8 cellular contexts compared by ENCODE assay signal in the genomic region with DNA sequence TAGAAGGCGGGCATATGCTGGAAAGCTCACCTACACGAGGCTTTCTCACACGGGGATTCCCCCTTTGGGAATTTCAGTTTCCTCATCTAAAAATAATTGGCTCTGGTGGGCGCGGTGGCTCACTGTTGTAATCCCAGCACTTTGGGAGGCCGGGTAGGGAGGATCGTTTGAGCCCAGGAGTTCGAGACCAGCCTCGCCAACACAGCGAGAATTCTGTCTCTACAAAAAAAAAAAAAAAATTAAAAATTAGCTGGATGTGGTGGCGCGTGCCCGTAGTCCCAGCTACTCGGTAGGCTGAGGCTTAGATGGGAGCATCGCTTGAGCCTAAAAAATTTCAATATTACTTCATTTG. TPM values are rescaled to one million over a fixed set of nuclear protein-coding genes. Genes with fewer than 3 reads are reported as not detected.
A peak's percentile ranks its signal among the peaks of the same experiment; 100 is the strongest.
DNase-seq lines count a peak whose midpoint lies in the region; ATAC-seq and TF ChIP-seq lines count a peak whose summit lies in the region.

No MANE protein-coding gene starts in this region.

- TF ChIP-seq EP300 in transverse colon (IDR thresholded peaks at IDR 0.05; ENCODE audit: low read depth): no peak

- peak overlapping the region; percentile 86 for H3K27ac Mint-ChIP-seq in activated naive CD4-positive, alpha-beta T cell treated with anti-CD3 and anti-CD28 coated beads for 36 hours
- peak overlapping the region; percentile 91 for H3K27ac Mint-ChIP-seq in activated naive CD8-positive, alpha-beta T cell treated with anti-CD3 and anti-CD28 coated beads, Interleukin-2, amount 50 U/mL, for 24 hours

- in situ Hi-C loops in transverse colon (cut with MboI; ENCODE audit: low pct_ligation_motif_present in 1 of 4, low pct_unique_long_range_greater_than_20kb in 1 of 4, low sequenced_read_pairs in 3 of 4): no loop called here

- H3K4me1 Mint-ChIP-seq in activated naive CD4-positive, alpha-beta T cell treated with anti-CD3 and anti-CD28 coated beads for 36 hours (ENCODE audit: low read depth): peaks cover 46% of the 10 kb centered on the region
- peaks cover 45% of the 10 kb centered on the region for H3K4me1 Mint-ChIP-seq in activated naive CD8-positive, alpha-beta T cell treated with anti-CD3 and anti-CD28 coated beads, Interleukin-2, amount 50 U/mL, for 24 hours

- peak overlapping the region; percentile 85 to 94 (median 89) for H3K27ac ChIP-seq in transverse colon

- peaks cover 0 to 17% (median 4%) of the 10 kb centered on the region in 4 donors for H3K36me3 ChIP-seq in transverse colon

- intact Hi-C loops in activated naive CD4-positive, alpha-beta T cell treated with anti-CD3 and anti-CD28 coated beads for 36 hours (cut with micrococcal nuclease): loop anchor here (1.0 to 10.0 kb wide), 12 partner anchors 16 to 1191 kb away; partner anchors contain the start of genes CEP83, ELK3, FGD6 and METAP2
- intact Hi-C loops in left colon (cut with DNase I, micrococcal nuclease) (no loop called here), transverse colon (cut with DNase I; ENCODE audit: low total_unique reads) (no loop called here)

- WGBS in transverse colon (ENCODE audit: low coverage in 1 of 2), 2 donors: 63 to 84% methylated on average over 7 to 15 of the region's 15 CpGs

- H3K27me3 ChIP-seq in transverse colon: no peaks in the 10 kb centered on the region

- H3K9me3 ChIP-seq in transverse colon: peaks cover 7 to 14% of the 10 kb centered on the region in 2 donors

- TF ChIP-seq CTCF in transverse colon (IDR thresholded peaks at IDR 0.05): no peak

- peak overlapping the region in 3 of 4 donors; percentile 79 to 96 (median 91) for H3K4me3 ChIP-seq in transverse colon

- H3K36me3 Mint-ChIP-seq in activated naive CD4-positive, alpha-beta T cell treated with anti-CD3 and anti-CD28 coated beads for 36 hours (ENCODE audit: low read depth): peaks cover 32% of the 10 kb centered on the region
- peaks cover 28% of the 10 kb centered on the region for H3K36me3 Mint-ChIP-seq in activated naive CD8-positive, alpha-beta T cell treated with anti-CD3 and anti-CD28 coated beads, Interleukin-2, amount 50 U/mL, for 24 hours (ENCODE audit: low read depth)

- no peak for TF ChIP-seq POLR2A in transverse colon (IDR thresholded peaks at IDR 0.05)

- CTCF ChIA-PET in activated naive CD4-positive, alpha-beta T cell treated with anti-CD3 and anti-CD28 coated beads for 36 hours (lab: Charles Lee): interaction anchor here (0.6 to 1.4 kb wide), 6 partner anchors 11 to 531 kb away, joined by 3 to 4 read pairs (median 3); no protein-coding TSS in a partner anchor

- H3K4me3 Mint-ChIP-seq in activated naive CD4-positive, alpha-beta T cell treated with anti-CD3 and anti-CD28 coated beads for 36 hours: peak overlapping the region; percentile 89
- peak overlapping the region; percentile 96 for H3K4me3 Mint-ChIP-seq in activated naive CD8-positive, alpha-beta T cell treated with anti-CD3 and anti-CD28 coated beads, Interleukin-2, amount 50 U/mL, for 24 hours

- no peak for DNase-seq in activated naive CD4-positive, alpha-beta T cell treated with anti-CD3 and anti-CD28 coated beads for 36 hours
- no peak for DNase-seq in activated naive CD4-positive, alpha-beta T cell (lab: John Stamatoyannopoulos, UW)
- no peak for DNase-seq in activated naive CD8-positive, alpha-beta T cell treated with anti-CD3 and anti-CD28 coated beads, Interleukin-2, amount 50 U/mL, for 24 hours
- DNase-seq in left colon (no peak), transverse colon (no peak), retina (no peak), GF-D8 (lab: John Stamatoyannopoulos, UW) (no peak), Kasumi-1 (lab: John Stamatoyannopoulos, UW) (no peak)

- peaks cover 16% of the 10 kb centered on the region for H3K9me3 Mint-ChIP-seq in activated naive CD4-positive, alpha-beta T cell treated with anti-CD3 and anti-CD28 coated beads for 36 hours
- H3K9me3 Mint-ChIP-seq in activated naive CD8-positive, alpha-beta T cell treated with anti-CD3 and anti-CD28 coated beads, Interleukin-2, amount 50 U/mL, for 24 hours: peaks cover 15% of the 10 kb centered on the region

- no peaks in the 10 kb centered on the region for H3K27me3 Mint-ChIP-seq in activated naive CD4-positive, alpha-beta T cell treated with anti-CD3 and anti-CD28 coated beads for 36 hours (ENCODE audit: low read depth)
- peaks cover 3% of the 10 kb centered on the region for H3K27me3 Mint-ChIP-seq in activated naive CD8-positive, alpha-beta T cell treated with anti-CD3 and anti-CD28 coated beads, Interleukin-2, amount 50 U/mL, for 24 hours

- H3K4me1 ChIP-seq in transverse colon: peaks cover 10 to 42% (median 18%) of the 10 kb centered on the region in 4 donors

- ATAC-seq in activated naive CD8-positive, alpha-beta T cell treated with anti-CD3 and anti-CD28 coated beads, Interleukin-2, amount 50 U/mL, for 24 hours: no peak
- ATAC-seq in left colon: peak; percentile 5

RNA-seq across cellular contexts. Expression of gene NDUFA12, which starts 0.4 kb away (rescaled TPM):
- 100 to 1,000 TPM; 147 to 160 TPM for total RNA-seq in activated naive CD4-positive, alpha-beta T cell treated with anti-CD3 and anti-CD28 coated beads for 36 hours
- total RNA-seq in left colon (100 to 1,000 TPM; 125 to 141 TPM), transverse colon (100 to 1,000 TPM in 2 of 4 donors, 1 to 10 TPM in 2; 4.4 to 155 (median 69.2) TPM)
